Comparison of ENCODE assay signal across 22 cellular contexts in genomic region chr9:23669776-23670175, GRCh38.
"Had no signal": no experiment of that assay in that cellular context is flagged by ENCODE, and none has a peak within 500 bp of the region (broad histone marks: within the 10 kb centered on the region; RNA-seq: fewer than 3 reads in every experiment).

No MANE protein-coding gene starts in this region.

- H3K27me3 ChIP-seq: adrenal gland, ascending aorta, cardiac muscle cell, heart left ventricle, neural progenitor cell, right atrium auricular region, tibial nerve had no signal

- H3K9me3 Mint-ChIP-seq: activated naive CD4-positive, alpha-beta T cell treated with anti-CD3 and anti-CD28 coated beads for 36 hours; brain; neural progenitor cell had no signal

- H3K9ac ChIP-seq: neural progenitor cell had no signal

- H3K4me3 ChIP-seq: adrenal gland, ascending aorta, cardiac muscle cell, heart left ventricle, neural progenitor cell, right atrium auricular region, smooth muscle cell, tibial nerve had no signal

- H2AFZ ChIP-seq: neural progenitor cell had no signal

- DNase-seq: activated CD4-positive, alpha-beta T cell treated with anti-CD3 and anti-CD28 coated beads for 4 hours; activated CD4-positive, alpha-beta T cell treated with anti-CD3 and anti-CD28 coated beads, Interleukin-2, amount 50 U/mL, for 4 hours; activated CD8-positive, alpha-beta memory T cell treated with anti-CD3 and anti-CD28 coated beads for 24 hours; activated effector memory CD4-positive, alpha-beta T cell treated with Interleukin-2 at 50 U/mL for 16 hours; activated naive CD4-positive, alpha-beta T cell treated with anti-CD3 and anti-CD28 coated beads for 36 hours; activated naive CD8-positive, alpha-beta T cell treated with anti-CD3 and anti-CD28 coated beads for 36 hours; adrenal gland; foreskin fibroblast; heart left ventricle; hypothalamus; midbrain; natural killer cell; occipital lobe; stimulated activated CD4-positive, alpha-beta T cell treated with anti-CD3 and anti-CD28 coated beads, Interleukin-1b, Interleukin-23, amount 100 ng/mL, for 48 hours; stimulated activated naive CD4-positive, alpha-beta T cell treated with Interleukin-2 at 50 U/mL for 16 hours had no signal

- H3K36me3 Mint-ChIP-seq: activated naive CD8-positive, alpha-beta T cell treated with anti-CD3 and anti-CD28 coated beads for 36 hours; natural killer cell had no signal

- H3K27me3 Mint-ChIP-seq: activated naive CD8-positive, alpha-beta T cell treated with anti-CD3 and anti-CD28 coated beads for 36 hours; brain had no signal

- H3K27ac Mint-ChIP-seq: activated naive CD4-positive, alpha-beta T cell treated with anti-CD3 and anti-CD28 coated beads for 36 hours; activated naive CD8-positive, alpha-beta T cell treated with anti-CD3 and anti-CD28 coated beads for 36 hours; natural killer cell; neural progenitor cell had no signal

- H3K4me1 Mint-ChIP-seq: activated naive CD8-positive, alpha-beta T cell treated with anti-CD3 and anti-CD28 coated beads for 36 hours; natural killer cell had no signal

- H3K27ac ChIP-seq: adrenal gland, ascending aorta, cardiac muscle cell, heart left ventricle, neural progenitor cell, right atrium auricular region, tibial nerve had no signal

- H3K36me3 ChIP-seq: adrenal gland, ascending aorta, heart left ventricle, right atrium auricular region, tibial nerve had no signal

- H3K4me2 ChIP-seq: neural progenitor cell, smooth muscle cell had no signal

- ATAC-seq: heart left ventricle, natural killer cell had no signal

- H3K4me3 Mint-ChIP-seq: activated naive CD4-positive, alpha-beta T cell treated with anti-CD3 and anti-CD28 coated beads for 36 hours; activated naive CD8-positive, alpha-beta T cell treated with anti-CD3 and anti-CD28 coated beads for 36 hours; brain; natural killer cell; neural progenitor cell had no signal

- H3K4me1 ChIP-seq: adrenal gland, ascending aorta, heart left ventricle, right atrium auricular region, tibial nerve had no signal

- H3K9me3 ChIP-seq: adrenal gland, ascending aorta, heart left ventricle, right atrium auricular region, tibial nerve had no signal
